23 cellular contexts compared by ENCODE assay signal in the genomic region with DNA sequence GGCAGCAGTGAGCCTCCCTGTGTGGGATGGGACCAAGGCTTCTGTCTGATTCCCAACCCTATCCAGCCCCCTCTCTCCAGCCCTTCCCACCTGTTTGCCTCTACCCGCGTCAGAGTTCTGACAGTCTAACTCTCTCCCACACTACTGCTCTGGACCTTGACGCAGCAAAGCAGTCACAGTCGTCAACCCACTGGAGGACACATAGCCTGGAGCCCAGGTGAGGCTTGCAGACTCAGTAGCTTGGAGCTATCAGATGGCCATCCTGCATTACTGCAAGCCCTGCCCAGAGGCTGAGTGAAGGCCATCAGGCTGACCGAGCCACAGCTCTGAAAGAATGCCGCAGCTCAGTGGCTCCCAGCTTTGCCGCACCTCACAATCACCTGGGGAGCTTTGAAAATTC. TPM values are rescaled to one million over a fixed set of nuclear protein-coding genes. Genes with fewer than 3 reads are reported as not detected.
"Had no signal": no experiment of that assay in that cellular context is flagged by ENCODE, and none has a peak within 500 bp of the region (broad histone marks: within the 10 kb centered on the region; RNA-seq: fewer than 3 reads in every experiment).

No MANE protein-coding gene starts in this region.

- H3K9me3 ChIP-seq: esophagus squamous epithelium, sigmoid colon had no signal

- H3K4me3 Mint-ChIP-seq: activated naive CD4-positive, alpha-beta T cell treated with anti-CD3 and anti-CD28 coated beads, Interleukin-2, amount 50 U/mL, for 24 hours; activated T-cell treated with anti-CD3 and anti-CD28 coated beads, Interleukin-2, amount 50 U/mL, for 72 hours; dendritic cell treated with granulocyte-macrophage colony-stimulating factor and Interleukin-4, amounts not matched to agents 40 ng/mL and 50 ng/mL, for 4 days; stimulated activated memory B cell treated with anti-CD40 and anti-IgM and Interleukin-4, amounts not matched to agents 10 μg/mL and 1 μg/mL and 100 μg/mL, for 72 hours had no signal

- H3K9me3 Mint-ChIP-seq: activated naive CD4-positive, alpha-beta T cell treated with anti-CD3 and anti-CD28 coated beads, Interleukin-2, amount 50 U/mL, for 24 hours; activated T-cell treated with anti-CD3 and anti-CD28 coated beads, Interleukin-2, amount 50 U/mL, for 72 hours; dendritic cell treated with granulocyte-macrophage colony-stimulating factor and Interleukin-4, amounts not matched to agents 40 ng/mL and 50 ng/mL, for 4 days; stimulated activated memory B cell treated with anti-CD40 and anti-IgM and Interleukin-4, amounts not matched to agents 10 μg/mL and 1 μg/mL and 100 μg/mL, for 72 hours had no signal

- H3K27me3 ChIP-seq: hepatocyte had no signal

- H2AFZ ChIP-seq: hepatocyte had no signal

- H3K27ac ChIP-seq: VCaP had no signal

- H3K27me3 Mint-ChIP-seq: activated naive CD4-positive, alpha-beta T cell treated with anti-CD3 and anti-CD28 coated beads, Interleukin-2, amount 50 U/mL, for 24 hours had no signal

- ATAC-seq: activated T-cell treated with anti-CD3 and anti-CD28 coated beads, Interleukin-2, amount 50 U/mL, for 72 hours; stimulated activated memory B cell treated with anti-CD40 and anti-IgM and Interleukin-4, amounts not matched to agents 10 μg/mL and 1 μg/mL and 100 μg/mL, for 72 hours had no signal

- DNase-seq: activated CD4-positive, alpha-beta T cell treated with anti-CD3 and anti-CD28 coated beads, Interleukin-2, amount 50 U/mL, for 1 hour; activated CD4-positive, CD25-positive, alpha-beta regulatory T cell treated with anti-CD3 and anti-CD28 coated beads, Interleukin-2, amount 50 U/mL, for 72 hours; activated CD8-positive, alpha-beta memory T cell treated with anti-CD3 and anti-CD28 coated beads for 24 hours; activated CD8-positive, alpha-beta memory T cell treated with anti-CD3 and anti-CD28 coated beads, Interleukin-2, amount 50 U/mL, for 48 hours; activated gamma-delta T cell; activated T-cell treated with anti-CD3 and anti-CD28 coated beads, Interleukin-2, amount 50 U/mL, for 72 hours; effector memory CD4-positive, alpha-beta T cell; esophagus squamous epithelium; islet precursor cell; nucleus accumbens; sigmoid colon; stimulated activated CD4-positive, alpha-beta T cell treated with anti-CD3 and anti-CD28 coated beads, Interleukin-4, amount 100 ng/mL, for 4 hours; T-helper 2 cell had no signal

- H3K27ac Mint-ChIP-seq: activated naive CD4-positive, alpha-beta T cell treated with anti-CD3 and anti-CD28 coated beads, Interleukin-2, amount 50 U/mL, for 24 hours; activated T-cell treated with anti-CD3 and anti-CD28 coated beads, Interleukin-2, amount 50 U/mL, for 72 hours; dendritic cell treated with granulocyte-macrophage colony-stimulating factor and Interleukin-4, amounts not matched to agents 40 ng/mL and 50 ng/mL, for 4 days; stimulated activated memory B cell treated with anti-CD40 and anti-IgM and Interleukin-4, amounts not matched to agents 10 μg/mL and 1 μg/mL and 100 μg/mL, for 72 hours had no signal

- H3K36me3 Mint-ChIP-seq: activated naive CD4-positive, alpha-beta T cell treated with anti-CD3 and anti-CD28 coated beads, Interleukin-2, amount 50 U/mL, for 24 hours; stimulated activated memory B cell treated with anti-CD40 and anti-IgM and Interleukin-4, amounts not matched to agents 10 μg/mL and 1 μg/mL and 100 μg/mL, for 72 hours had no signal

- H3K36me3 ChIP-seq: sigmoid colon had no signal

- H3K4me3 ChIP-seq: esophagus squamous epithelium, hepatocyte, sigmoid colon had no signal

RNA-seq across cellular contexts. Expression of a gene that starts 25.4 kb away (rescaled TPM):
- total RNA-seq: endothelial cell of umbilical vein, glomerular endothelial cell, hepatocyte, left lobe of liver, mononuclear cell, sigmoid colon, SK-MEL-5 had no signal
- polyA plus RNA-seq: hepatocyte had no signal
